In the genomic region with DNA sequence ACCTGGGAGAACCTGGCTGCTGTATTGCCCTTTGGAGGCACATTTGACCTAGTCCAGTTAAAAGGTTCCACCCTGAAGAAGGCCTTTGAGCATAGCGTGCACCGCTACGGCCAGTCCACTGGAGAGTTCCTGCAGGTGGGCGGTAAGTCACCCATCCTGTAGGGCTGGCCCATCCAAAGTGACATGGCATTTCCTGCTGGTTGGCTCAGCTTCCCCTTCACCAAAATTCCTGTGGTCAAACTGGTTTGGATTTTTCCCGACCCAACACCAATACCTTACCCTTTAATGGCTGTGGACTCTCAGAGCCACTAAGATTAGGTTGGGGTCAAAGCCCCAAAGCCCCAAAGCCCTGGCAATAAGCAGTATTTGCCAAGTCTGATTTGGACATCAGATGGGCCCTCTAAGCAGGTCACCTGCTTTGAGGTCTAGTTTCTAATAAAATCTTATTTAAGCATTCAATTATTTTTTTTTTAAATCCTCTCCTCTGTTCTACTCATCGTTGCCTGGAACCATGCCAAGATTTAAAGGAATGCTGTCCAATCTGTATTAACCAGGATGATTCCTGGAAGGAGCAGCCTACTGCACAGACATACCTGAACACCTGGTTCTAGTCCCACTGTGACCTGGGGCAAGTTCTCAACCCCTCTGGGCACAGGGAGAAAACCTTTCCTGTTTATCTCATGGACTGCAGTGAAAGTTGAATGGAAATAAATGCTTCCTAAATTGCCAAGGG, we compare ENCODE assay signal across 15 cellular contexts. TPM values are rescaled to one million over a fixed set of nuclear protein-coding genes. Genes with fewer than 3 reads are reported as not detected.
DNase-seq lines count a peak whose midpoint lies in the region; ATAC-seq and TF ChIP-seq lines count a peak whose summit lies in the region.
"Had no signal": no experiment of that assay in that cellular context is flagged by ENCODE, and none has a peak within 500 bp of the region (broad histone marks: within the 10 kb centered on the region; RNA-seq: fewer than 3 reads in every experiment).

No MANE protein-coding gene starts in this region.

- H3K79me2 ChIP-seq in GM23338 (replicated peaks; ENCODE audit: insufficient read depth) = no peaks in the 10 kb centered on the region
- H3K79me2 ChIP-seq in PC-3 (ENCODE audit: low read length) = no peaks in the 10 kb centered on the region

- no peak overlapping the region for H2AK5ac ChIP-seq in mesenchymal stem cell (ENCODE audit: low read length, severe bottlenecking)

- H3K9me3 ChIP-seq in PC-3 (ENCODE audit: low read length) (no peaks in the 10 kb centered on the region), mesenchymal stem cell (ENCODE audit: control insufficient read depth, low read length) (no peaks in the 10 kb centered on the region), ascending aorta (no peaks in the 10 kb centered on the region)

- H3K79me1 ChIP-seq in mesenchymal stem cell (replicated peaks; ENCODE audit: low read length, poor library complexity, severe bottlenecking) = peaks cover 10% of the 10 kb centered on the region

- intact Hi-C loops in PC-3 (cut with micrococcal nuclease) (no loop called here), ascending aorta (cut with DNase I) (no loop called here)

- peaks cover 2% of the 10 kb centered on the region for H3K27me3 Mint-ChIP-seq in GM23338 (ENCODE audit: insufficient read depth, low read depth, poor library complexity)
- H3K27me3 Mint-ChIP-seq: activated T-helper 17 cell treated with anti-CD3 and anti-CD28 coated beads, Interleukin-2, amount 50 U/mL, for 72 hours; central memory CD8-positive, alpha-beta T cell had no signal

- H3F3A ChIP-seq in GM23338 (replicated peaks; ENCODE audit: low read depth) = no peaks in the 10 kb centered on the region
- H3F3A ChIP-seq in PC-3 (ENCODE audit: low read length, unreplicated experiment) = no peaks in the 10 kb centered on the region

- no peak overlapping the region for H3K9ac ChIP-seq in PC-3 (ENCODE audit: low read length)
- no peak overlapping the region for H3K9ac ChIP-seq in mesenchymal stem cell (ENCODE audit: low read length)
- H3K9ac ChIP-seq: KMS-11 had no signal

- H3K4ac ChIP-seq in mesenchymal stem cell (ENCODE audit: low read depth in 1 of 2, low read length in 2 of 2) = no peak overlapping the region

- no peak overlapping the region for H2BK120ac ChIP-seq in mesenchymal stem cell (ENCODE audit: low read depth, low read length)

- H3K27me3 ChIP-seq in GM23338 (ENCODE audit: insufficient read depth) (no peaks in the 10 kb centered on the region), PC-3 (ENCODE audit: low read length) (no peaks in the 10 kb centered on the region), mesenchymal stem cell (ENCODE audit: control insufficient read depth in 1 of 2, insufficient read depth in 1 of 2, low read length in 2 of 2) (no peaks in the 10 kb centered on the region), ascending aorta (no peaks in the 10 kb centered on the region)

- H2AFZ ChIP-seq in GM23338 = no peak overlapping the region
- H2AFZ ChIP-seq in PC-3 (ENCODE audit: low read length) = no peak overlapping the region
- no peak overlapping the region for H2AFZ ChIP-seq in mesenchymal stem cell (ENCODE audit: low read depth, low read length)

- H3K27ac ChIP-seq in GM23338 (ENCODE audit: low read depth) = no peak overlapping the region
- peak overlapping the region; percentile 56 for H3K27ac ChIP-seq in PC-3 (ENCODE audit: low read length)
- peak overlapping the region; percentile 43 for H3K27ac ChIP-seq in mesenchymal stem cell (ENCODE audit: low read length, poor library complexity, severe bottlenecking)
- H3K27ac ChIP-seq in ascending aorta = no peak overlapping the region
- H3K27ac ChIP-seq: KMS-11 had no signal

- no peaks in the 10 kb centered on the region for H3K4me1 ChIP-seq in GM23338 (ENCODE audit: insufficient read depth)
- peaks cover 24% of the 10 kb centered on the region for H3K4me1 ChIP-seq in PC-3 (ENCODE audit: insufficient read depth, low read length)
- H3K4me1 ChIP-seq in mesenchymal stem cell (ENCODE audit: control insufficient read depth, insufficient read depth, low read depth, low read length) = peaks cover 6% of the 10 kb centered on the region
- no peaks in the 10 kb centered on the region for H3K4me1 ChIP-seq in ascending aorta

- no peaks in the 10 kb centered on the region for H3K9me3 Mint-ChIP-seq in GM23338
- H3K9me3 Mint-ChIP-seq: activated T-helper 17 cell treated with anti-CD3 and anti-CD28 coated beads, Interleukin-2, amount 50 U/mL, for 72 hours; central memory CD8-positive, alpha-beta T cell; naive thymus-derived CD4-positive, alpha-beta T cell had no signal

- H3K9me2 ChIP-seq in GM23338 (ENCODE audit: insufficient read depth) (peaks cover 13% of the 10 kb centered on the region; the same call in 1 of the 2 replicates), PC-3 (replicated peaks; ENCODE audit: low read length) (no peaks in the 10 kb centered on the region)

- H3K23ac ChIP-seq in mesenchymal stem cell (ENCODE audit: low read length in 2 of 2) = no peak overlapping the region

- DNase-seq in GM23338 (ENCODE audit: low spot score) (no peak), PC-3 (peak; percentile 77), cardiac fibroblast (ENCODE audit: low read depth in 2 of 2) (peak; percentile 31 to 43), mesenchymal stem cell (no peak), hippocampal formation (lab: John Stamatoyannopoulos, UW) (no peak), ascending aorta (ENCODE audit: low spot score in 2 of 2) (no peak), NCI-H128 (lab: John Stamatoyannopoulos, UW; ENCODE audit: unreplicated experiment) (no peak), NCI-H69 (lab: John Stamatoyannopoulos, UW) (no peak)
- DNase-seq: activated CD4-positive, CD25-positive, alpha-beta regulatory T cell treated with anti-CD3 and anti-CD28 coated beads, Interleukin-2, amount 50 U/mL, for 72 hours; naive thymus-derived CD4-positive, alpha-beta T cell; NCI-H1417; T1000 had no signal

- no peak for ATAC-seq in GM23338
- ATAC-seq in PC-3 = peak; percentile 43
- ATAC-seq: activated T-helper 17 cell treated with anti-CD3 and anti-CD28 coated beads, Interleukin-2, amount 50 U/mL, for 72 hours; naive thymus-derived CD4-positive, alpha-beta T cell had no signal

- H4K8ac ChIP-seq in mesenchymal stem cell (ENCODE audit: low read length) = no peak overlapping the region

- H3K14ac ChIP-seq in mesenchymal stem cell (ENCODE audit: low read length in 2 of 2) = no peak overlapping the region

- H3K18ac ChIP-seq in mesenchymal stem cell (ENCODE audit: low read depth in 1 of 2, low read length in 2 of 2) = no peak overlapping the region

- H2BK5ac ChIP-seq in mesenchymal stem cell (ENCODE audit: low read depth, low read length, poor library complexity, severe bottlenecking) = peak overlapping the region; percentile 39

- H3K4me3 Mint-ChIP-seq in GM23338 = no peak overlapping the region
- H3K4me3 Mint-ChIP-seq: activated T-helper 17 cell treated with anti-CD3 and anti-CD28 coated beads, Interleukin-2, amount 50 U/mL, for 72 hours; central memory CD8-positive, alpha-beta T cell; naive thymus-derived CD4-positive, alpha-beta T cell had no signal

- WGBS in mesenchymal stem cell = 70% methylated on average over 6 of the region's 6 CpGs

- no TSS peak for BruUV-seq in PC-3 (replicated peaks; lab: Mats Ljungman, UMichigan)

- no peaks in the 10 kb centered on the region for H3K36me3 ChIP-seq in GM23338 (ENCODE audit: insufficient read depth)
- no peaks in the 10 kb centered on the region for H3K36me3 ChIP-seq in PC-3 (ENCODE audit: low read depth, low read length)
- peaks cover 38 to 99% of the 10 kb centered on the region in 2 experiments for H3K36me3 ChIP-seq in mesenchymal stem cell (ENCODE audit: control insufficient read depth in 1 of 2, insufficient read depth in 2 of 2, low read depth in 1 of 2, low read length in 2 of 2)
- peaks cover 2 to 32% of the 10 kb centered on the region in 2 donors for H3K36me3 ChIP-seq in ascending aorta

- no peak for TF ChIP-seq CTCF in GM23338 (conservative IDR thresholded peaks at IDR 0.05; ENCODE audit: low read depth in 2 of 2)
- no peak for TF ChIP-seq CTCF in PC-3 (conservative IDR thresholded peaks at IDR 0.05; ENCODE audit: low read depth, low read length)
- TF ChIP-seq CTCF in cardiac fibroblast (IDR thresholded peaks at IDR 0.05; ENCODE audit: low read depth, low read length) = no peak
- no peak for TF ChIP-seq CTCF in ascending aorta (IDR thresholded peaks at IDR 0.05)

- H3K27ac Mint-ChIP-seq in GM23338 = peak overlapping the region; percentile 80; the same call in 1 of the 2 replicates
- H3K27ac Mint-ChIP-seq: activated T-helper 17 cell treated with anti-CD3 and anti-CD28 coated beads, Interleukin-2, amount 50 U/mL, for 72 hours had no signal

- H3K4me3 ChIP-seq in GM23338 (no peak overlapping the region), PC-3 (ENCODE audit: low read length) (no peak overlapping the region), cardiac fibroblast (replicated peaks in 1 of 2; ENCODE audit: low read depth in 2 of 2, low read length in 2 of 2) (no peak overlapping the region), mesenchymal stem cell (ENCODE audit: insufficient read depth in 1 of 2, low read depth in 1 of 2, low read length in 2 of 2) (no peak overlapping the region), ascending aorta (no peak overlapping the region)

- POLR2A ChIA-PET in PC-3 (lab: Charles Lee; ENCODE audit: unreplicated experiment) = no interaction called here

- H3K4me2 ChIP-seq in GM23338 = no peak overlapping the region
- peak overlapping the region; percentile 29 for H3K4me2 ChIP-seq in PC-3 (ENCODE audit: low read length)
- H3K4me2 ChIP-seq in mesenchymal stem cell (ENCODE audit: low read length, poor library complexity, severe bottlenecking) = no peak overlapping the region
- H3K4me2 ChIP-seq: KMS-11 had no signal

- no peaks in the 10 kb centered on the region for H3K4me1 Mint-ChIP-seq in GM23338
- H3K4me1 Mint-ChIP-seq: activated T-helper 17 cell treated with anti-CD3 and anti-CD28 coated beads, Interleukin-2, amount 50 U/mL, for 72 hours; central memory CD8-positive, alpha-beta T cell; naive thymus-derived CD4-positive, alpha-beta T cell had no signal

- no peak overlapping the region for H4K91ac ChIP-seq in mesenchymal stem cell (ENCODE audit: low read length)

- H4K20me1 ChIP-seq in GM23338 (replicated peaks; ENCODE audit: insufficient read depth) (no peaks in the 10 kb centered on the region; the same call in 1 of the 2 replicates), PC-3 (ENCODE audit: low read length) (no peaks in the 10 kb centered on the region)

- H2BK12ac ChIP-seq in mesenchymal stem cell (ENCODE audit: low read length in 2 of 2) = no peak overlapping the region

- no peaks in the 10 kb centered on the region for H3K36me3 Mint-ChIP-seq in GM23338 (ENCODE audit: low read depth)

- no peak overlapping the region for H2BK15ac ChIP-seq in mesenchymal stem cell (ENCODE audit: low read depth, poor library complexity, severe bottlenecking)

- CTCF ChIA-PET in PC-3 (lab: Charles Lee) = no interaction called here

TF ChIP-seq in GM23338, 12 proteins besides CTCF, POLR2A, EP300 and RAD21 (continues in another document):
- TF ChIP-seq EZH2phosphoT487 (IDR thresholded peaks at IDR 0.05; ENCODE audit: unreplicated experiment) (no peak), JUNB (IDR thresholded peaks at IDR 0.05; ENCODE audit: unreplicated experiment) (no peak)

RNA-seq across cellular contexts. Expression of a gene that starts 40.8 kb away (rescaled TPM):
- 0.50 and 1.5 TPM in 2 replicates for total RNA-seq in GM23338 (2014; rRNA removed; shearing (Covaris generic))
- polyA plus RNA-seq in GM23338 (2016; fragmentation: Nextera tagmentation; extraction: Ambion mirVana) = 0.18 and 0.23 TPM in 2 replicates
- total RNA-seq in PC-3 (2014; rRNA removed) (9.0 and 15.8 TPM in 2 replicates), ascending aorta (143 TPM)
- 234 TPM for polyA plus RNA-seq in mesenchymal stem cell (2013, experiment 1 of 2)
- polyA plus RNA-seq in mesenchymal stem cell (2013, experiment 2 of 2) = 238 TPM

Comparison
In these comparisons a context has a peak if more than half of its experiments do, and no peak if none do; other contexts are left out.
1. DNase-seq: peak in PC-3 (single experiment) and cardiac fibroblast (2 of 2); none in GM23338 (single experiment), mesenchymal stem cell (single experiment), hippocampal formation (0 of 2), ascending aorta (0 of 2), NCI-H128 (single experiment) and NCI-H69 (single experiment).
2. H3K27ac ChIP-seq: peak in PC-3 (single experiment) and mesenchymal stem cell (single experiment); none in GM23338 (single experiment) and ascending aorta (0 of 2).